27 cellular contexts compared by ENCODE assay signal in genomic region chr9:133733421-133734250, GRCh38. TPM values are rescaled to one million over a fixed set of nuclear protein-coding genes. Genes with fewer than 3 reads are reported as not detected.
DNase-seq lines count a peak whose midpoint lies in the region; ATAC-seq and TF ChIP-seq lines count a peak whose summit lies in the region.
"Had no signal": no experiment of that assay in that cellular context is flagged by ENCODE, and none has a peak within 500 bp of the region (broad histone marks: within the 10 kb centered on the region; RNA-seq: fewer than 3 reads in every experiment).

No MANE protein-coding gene starts in this region.

- no peak for TF ChIP-seq CTCF in adrenal gland (IDR thresholded peaks at IDR 0.05)
- no peak for TF ChIP-seq CTCF in thyroid gland (IDR thresholded peaks at IDR 0.05)

- no peak overlapping the region for H3K27ac ChIP-seq in adrenal gland
- no peak overlapping the region for H3K27ac ChIP-seq in mesendoderm (ENCODE audit: low read depth, low read length)
- no peak overlapping the region for H3K27ac ChIP-seq in thyroid gland
- H3K27ac ChIP-seq: prostate gland, skin epidermis, tibial artery had no signal

- no peaks in the 10 kb centered on the region for H3K79me2 ChIP-seq in mesendoderm (ENCODE audit: control insufficient read depth, insufficient read depth, low read length)

- H4K5ac ChIP-seq in mesendoderm (ENCODE audit: low read length) = no peak overlapping the region

- no peak overlapping the region for H2AK5ac ChIP-seq in mesendoderm (ENCODE audit: low read length)

- no peak for ATAC-seq in GM19463 (IDR thresholded peaks at IDR 0.05; ENCODE audit: unreplicated experiment)
- ATAC-seq: activated CD8-positive, alpha-beta T cell treated with anti-CD3 and anti-CD28 coated beads, Interleukin-2, amount 10 ng/mL, durations not matched to agents 7 days and 5 days; activated T-cell treated with anti-CD3 and anti-CD28 coated beads, Interleukin-2, amount 50 U/mL, for 72 hours had no signal

- H2BK5ac ChIP-seq in mesendoderm (ENCODE audit: low read length) = no peak overlapping the region

- no peak overlapping the region for H3K4me3 ChIP-seq in adrenal gland
- H3K4me3 ChIP-seq in mesendoderm (ENCODE audit: low read length) = no peak overlapping the region
- no peak overlapping the region for H3K4me3 ChIP-seq in thyroid gland (replicated peaks in 1 of 3)
- H3K4me3 ChIP-seq: prostate gland, skin epidermis, tibial artery had no signal

- no peak overlapping the region for H3K4ac ChIP-seq in mesendoderm (ENCODE audit: low read depth, low read length)

- no peak overlapping the region for H3K18ac ChIP-seq in mesendoderm (ENCODE audit: low read length)

- WGBS in adrenal gland, 4 donors = 84 to 91% (median 87%) methylated on average over 14 to 24 of the region's 24 CpGs
- WGBS in mesendoderm (ENCODE audit: extremely low coverage, insufficient coverage, low lambda C conversion rate) = no CpG with 5 or more reads among the region's 24 CpGs
- 88 to 90% methylated on average over 19 to 21 of the region's 24 CpGs for WGBS in thyroid gland, 2 donors

- peak; percentile 43 for DNase-seq in activated CD8-positive, alpha-beta memory T cell treated with anti-CD3 and anti-CD28 coated beads, Interleukin-2, amount 50 U/mL, for 48 hours
- DNase-seq in activated CD8-positive, alpha-beta memory T cell treated with anti-CD3 and anti-CD28 coated beads for 24 hours = no peak
- DNase-seq in adrenal gland = peak in 4 of 7 donors; percentile 11 to 34 (median 12)
- peak; percentile 50 for DNase-seq in mesendoderm
- DNase-seq in ureter (ENCODE audit: low spot score) = peak; percentile 40
- no peak for DNase-seq in thyroid gland
- DNase-seq in COLO829 (ENCODE audit: low spot score) = no peak
- DNase-seq: activated CD4-positive, alpha-beta T cell treated with anti-CD3 and anti-CD28 coated beads for 1 hour; activated CD8-positive, alpha-beta T cell treated with anti-CD3 and anti-CD28 coated beads, Interleukin-2, amount 10 ng/mL, durations not matched to agents 7 days and 5 days; activated T-cell treated with anti-CD3 and anti-CD28 coated beads, Interleukin-2, amount 50 U/mL, for 72 hours; Calu3; cerebellar nuclear complex; effector CD4-positive, alpha-beta T cell; foreskin melanocyte; naive B cell; NCI-H1105 treated with DMSO at 0.1 percent for 48 hours; NCI-H2029 treated with DMSO at 0.1 percent for 48 hours; NCI-H446 treated with DMSO at 0.1 percent for 48 hours; OCI-M1; SHP77 treated with DMSO at 0.1 percent for 48 hours; stimulated activated CD4-positive, alpha-beta T cell treated with anti-CD3 and anti-CD28 coated beads, Interleukin-2, amount 100 ng/mL, for 48 hours; stimulated activated naive CD4-positive, alpha-beta T cell treated with Interleukin-2 at 50 U/mL for 16 hours; T-cell had no signal

- H2BK120ac ChIP-seq in mesendoderm (ENCODE audit: low read depth, low read length) = no peak overlapping the region

- H3K56ac ChIP-seq in mesendoderm (ENCODE audit: low read length) = no peak overlapping the region

- no peaks in the 10 kb centered on the region for H3K36me3 ChIP-seq in adrenal gland (replicated peaks in 1 of 2)
- H3K36me3 ChIP-seq in mesendoderm (ENCODE audit: control insufficient read depth, insufficient read depth, low read length) = no peaks in the 10 kb centered on the region
- H3K36me3 ChIP-seq in thyroid gland = no peaks in the 10 kb centered on the region
- H3K36me3 ChIP-seq: prostate gland, tibial artery had no signal

- H3K9me3 ChIP-seq in adrenal gland (replicated peaks in 1 of 3) (no peaks in the 10 kb centered on the region), thyroid gland (no peaks in the 10 kb centered on the region)
- H3K9me3 ChIP-seq: prostate gland, tibial artery had no signal

- intact Hi-C loops in adrenal gland (cut with DNase I) = no loop called here
- intact Hi-C loops in thyroid gland (cut with DNase I) = no loop called here

- H4K8ac ChIP-seq in mesendoderm (ENCODE audit: low read depth, low read length) = no peak overlapping the region

- no peaks in the 10 kb centered on the region for H3K27me3 ChIP-seq in adrenal gland
- no peaks in the 10 kb centered on the region for H3K27me3 ChIP-seq in mesendoderm (ENCODE audit: insufficient read depth, low read length, poor library complexity)
- no peaks in the 10 kb centered on the region for H3K27me3 ChIP-seq in thyroid gland

- H3K4me2 ChIP-seq in mesendoderm (ENCODE audit: low read length) = no peak overlapping the region

- H3K79me1 ChIP-seq in mesendoderm (ENCODE audit: low read length) = no peaks in the 10 kb centered on the region

- no peaks in the 10 kb centered on the region for H3K4me1 ChIP-seq in adrenal gland (replicated peaks in 1 of 2)
- H3K4me1 ChIP-seq in mesendoderm (ENCODE audit: control insufficient read depth, low read depth, low read length) = peaks cover 5% of the 10 kb centered on the region
- H3K4me1 ChIP-seq in thyroid gland = peaks cover 15 to 16% of the 10 kb centered on the region in 2 donors
- H3K4me1 ChIP-seq: prostate gland had no signal

- H3K23ac ChIP-seq in mesendoderm (ENCODE audit: low read length) = no peak overlapping the region

- no peak overlapping the region for H2BK15ac ChIP-seq in mesendoderm (replicated peaks; ENCODE audit: low read depth)

- no peak overlapping the region for H3K9ac ChIP-seq in mesendoderm (ENCODE audit: low read length)

- TF ChIP-seq POLR2A in adrenal gland (IDR thresholded peaks at IDR 0.05) (no peak), thyroid gland (IDR thresholded peaks at IDR 0.05) (no peak)

RNA-seq across cellular contexts. Expression of gene SARDH, which starts 4.5 kb away (rescaled TPM):
- total RNA-seq in adrenal gland = 1 to 10 TPM; 1.5 to 9.6 (median 3.4) TPM
- 1 to 10 TPM in 2 of 3 donors, under 1 TPM in 1; 0.81 to 6.8 (median 3.0) TPM for polyA plus RNA-seq in adrenal gland
- 2.8 TPM for polyA plus RNA-seq in mesendoderm (2013, experiment 1 of 2)
- 2.7 TPM for polyA plus RNA-seq in mesendoderm (2013, experiment 2 of 2)
- 4.1 TPM for total RNA-seq in ureter
- 1 to 10 TPM in 3 of 4 donors, not detected in 1; 2.2 to 6.2 (median 3.3) TPM for total RNA-seq in thyroid gland
- total RNA-seq: Calu3 had no signal

Comparison
In these comparisons a context has a peak if more than half of its experiments do, and no peak if none do; other contexts are left out.
1. DNase-seq: peak in activated CD8-positive, alpha-beta memory T cell treated with anti-CD3 and anti-CD28 coated beads, Interleukin-2, amount 50 U/mL, for 48 hours (single experiment), adrenal gland (4 of 7), mesendoderm (single experiment) and ureter (single experiment); none in activated CD8-positive, alpha-beta memory T cell treated with anti-CD3 and anti-CD28 coated beads for 24 hours (single experiment), thyroid gland (0 of 2) and COLO829 (single experiment).